ENCODE assay signal across 24 cellular contexts in the genomic region with DNA sequence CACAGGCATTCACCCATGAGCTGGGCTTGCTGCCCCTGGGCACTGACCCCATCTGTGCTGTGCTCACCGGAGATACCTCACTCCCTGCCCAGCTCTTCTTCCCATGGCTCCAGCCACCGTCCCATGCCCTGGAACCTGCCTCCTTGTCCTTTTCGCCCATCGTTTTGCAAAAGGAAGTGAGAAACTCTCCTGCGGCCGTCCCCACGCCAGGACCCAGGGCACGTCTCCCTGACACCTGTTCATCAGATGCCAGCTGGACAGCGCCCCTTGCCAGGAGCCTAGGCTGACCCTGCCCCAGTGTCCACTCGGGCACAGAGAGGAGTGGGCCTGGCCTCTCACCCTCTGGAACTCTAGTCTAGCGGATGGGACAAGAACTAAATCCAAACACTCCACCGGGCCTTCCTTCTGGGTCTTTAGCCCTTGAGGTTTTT.
A peak's percentile ranks its signal among the peaks of the same experiment; 100 is the strongest.
DNase-seq lines count a peak whose midpoint lies in the region; ATAC-seq, FAIRE-seq and TF ChIP-seq lines count a peak whose summit lies in the region.
"Had no signal": no experiment of that assay in that cellular context is flagged by ENCODE, and none has a peak within 500 bp of the region (broad histone marks: within the 10 kb centered on the region; RNA-seq: fewer than 3 reads in every experiment).

No MANE protein-coding gene starts in this region.

- TF ChIP-seq CTCF in RWPE2 (IDR thresholded peaks at IDR 0.05; ENCODE audit: poor library complexity, severe bottlenecking) (no peak), kidney (IDR thresholded peaks at IDR 0.05; ENCODE audit: borderline replicate concordance, extremely low read depth, insufficient read depth) (no peak)

- in situ Hi-C loops in KBM-7 (cut with MboI; ENCODE audit: low pct_unique_long_range_greater_than_20kb, low sequenced_read_pairs), result no loop called here

- H3K27ac Mint-ChIP-seq in activated CD8-positive, alpha-beta memory T cell treated with anti-CD3 and anti-CD28 coated beads, Interleukin-2, amount 10 ng/mL, durations not matched to agents 7 days and 5 days, result no peak overlapping the region
- H3K27ac Mint-ChIP-seq: CD8-positive, alpha-beta T cell had no signal

- no peak overlapping the region for H3K4me3 Mint-ChIP-seq in activated CD8-positive, alpha-beta memory T cell treated with anti-CD3 and anti-CD28 coated beads, Interleukin-2, amount 10 ng/mL, durations not matched to agents 7 days and 5 days
- H3K4me3 Mint-ChIP-seq: CD8-positive, alpha-beta T cell had no signal

- no peaks in the 10 kb centered on the region for H3K9me3 ChIP-seq in RWPE2 (ENCODE audit: severe bottlenecking)
- H3K9me3 ChIP-seq in kidney (ENCODE audit: control insufficient read depth in 1 of 2, low read length in 2 of 2), result no peaks in the 10 kb centered on the region
- H3K9me3 ChIP-seq: BLaER1 had no signal

- intact Hi-C loops in kidney (cut with DNase I), result no loop called here
- intact Hi-C loops in sciatic nerve (cut with DNase I), result no loop called here

- no peaks in the 10 kb centered on the region for H3K27me3 ChIP-seq in RWPE2 (ENCODE audit: insufficient read depth, poor library complexity, severe bottlenecking)
- H3K27me3 ChIP-seq: BLaER1 had no signal

- CTCF ChIA-PET in activated CD8-positive, alpha-beta memory T cell treated with anti-CD3 and anti-CD28 coated beads, Interleukin-2, amount 10 ng/mL, durations not matched to agents 7 days and 5 days (lab: Charles Lee), result no interaction called here

- ATAC-seq in activated CD8-positive, alpha-beta memory T cell treated with anti-CD3 and anti-CD28 coated beads, Interleukin-2, amount 10 ng/mL, durations not matched to agents 7 days and 5 days, result no peak
- ATAC-seq in RWPE2 (ENCODE audit: low read depth) (no peak), sciatic nerve (no peak), HG02571 (IDR thresholded peaks at IDR 0.05; ENCODE audit: unreplicated experiment) (no peak)
- ATAC-seq: CD8-positive, alpha-beta T cell; GM12878 had no signal

- FAIRE-seq in kidney (lab: Jason Lieb, UNC), result no peak
- FAIRE-seq: D721Med, GM12878, HTR-8/SVneo had no signal

- no peaks in the 10 kb centered on the region for H3K4me1 Mint-ChIP-seq in activated CD8-positive, alpha-beta memory T cell treated with anti-CD3 and anti-CD28 coated beads, Interleukin-2, amount 10 ng/mL, durations not matched to agents 7 days and 5 days

- peak; percentile 28 for DNase-seq in activated CD8-positive, alpha-beta memory T cell treated with anti-CD3 and anti-CD28 coated beads, Interleukin-2, amount 10 ng/mL, durations not matched to agents 7 days and 5 days
- no peak for DNase-seq in activated CD8-positive, alpha-beta memory T cell treated with anti-CD3 and anti-CD28 coated beads for 24 hours
- DNase-seq in RWPE2 (ENCODE audit: low spot score), result peak; percentile 46
- peak; percentile 2 for DNase-seq in kidney
- DNase-seq in sciatic nerve (ENCODE audit: low spot score), result peak; percentile 46
- DNase-seq in DMS53 treated with DMSO at 0.1 percent for 48 hours (lab: John Stamatoyannopoulos, UW; ENCODE audit: unreplicated experiment), result no peak
- no peak for DNase-seq in KBM-7
- DNase-seq: GDM1; HCEC 1CT; NCI-H1417; NCI-H1930; NCI-H2171; NCI-H446; NCI-H69; NK-92 treated with Interleukin-12 subunit alpha and Interleukin-12 subunit beta, amount 100 ng/mL, for 24 hours; OCI-M1; RPMI8226 had no signal

- H3K9ac ChIP-seq in kidney (ENCODE audit: low read length in 2 of 2), result no peak overlapping the region
- H3K9ac ChIP-seq: BLaER1 had no signal

- H3K36me3 Mint-ChIP-seq in activated CD8-positive, alpha-beta memory T cell treated with anti-CD3 and anti-CD28 coated beads, Interleukin-2, amount 10 ng/mL, durations not matched to agents 7 days and 5 days, result no peaks in the 10 kb centered on the region

- H3K9me3 Mint-ChIP-seq in activated CD8-positive, alpha-beta memory T cell treated with anti-CD3 and anti-CD28 coated beads, Interleukin-2, amount 10 ng/mL, durations not matched to agents 7 days and 5 days (ENCODE audit: low read depth), result no peaks in the 10 kb centered on the region
- H3K9me3 Mint-ChIP-seq: CD8-positive, alpha-beta T cell had no signal

- no peaks in the 10 kb centered on the region for H3K36me3 ChIP-seq in RWPE2 (ENCODE audit: low read depth)
- H3K36me3 ChIP-seq in kidney (ENCODE audit: control insufficient read depth in 1 of 2, insufficient read depth in 2 of 2, low read length in 2 of 2), result no peaks in the 10 kb centered on the region

- H3K27me3 Mint-ChIP-seq in activated CD8-positive, alpha-beta memory T cell treated with anti-CD3 and anti-CD28 coated beads, Interleukin-2, amount 10 ng/mL, durations not matched to agents 7 days and 5 days, result no peaks in the 10 kb centered on the region

- H3K4me1 ChIP-seq in RWPE2 (ENCODE audit: insufficient read depth, poor library complexity, severe bottlenecking) (no peaks in the 10 kb centered on the region), kidney (ENCODE audit: control insufficient read depth in 1 of 2, insufficient read depth in 1 of 2, low read depth in 1 of 2, low read length in 2 of 2) (no peaks in the 10 kb centered on the region)

- H3K4me3 ChIP-seq in RWPE2 (ENCODE audit: severe bottlenecking), result no peak overlapping the region
- no peak overlapping the region for H3K4me3 ChIP-seq in kidney (ENCODE audit: low read length in 2 of 2)
- H3K4me3 ChIP-seq: BLaER1, GM12878 had no signal

- H3K27ac ChIP-seq in RWPE2 (ENCODE audit: poor library complexity, severe bottlenecking), result no peak overlapping the region
- H3K27ac ChIP-seq in kidney (ENCODE audit: low read depth in 2 of 2, low read length in 2 of 2), result no peak overlapping the region
- H3K27ac ChIP-seq: HL-60 had no signal

Comparison
In these comparisons a context has a peak if more than half of its experiments do, and no peak if none do; other contexts are left out.
1. DNase-seq: peak in activated CD8-positive, alpha-beta memory T cell treated with anti-CD3 and anti-CD28 coated beads, Interleukin-2, amount 10 ng/mL, durations not matched to agents 7 days and 5 days (single experiment), RWPE2 (single experiment), kidney (single experiment) and sciatic nerve (single experiment); none in activated CD8-positive, alpha-beta memory T cell treated with anti-CD3 and anti-CD28 coated beads for 24 hours (single experiment), DMS53 treated with DMSO at 0.1 percent for 48 hours (single experiment) and KBM-7 (single experiment).